Comparison of ENCODE assay signal across 1 cellular context in genomic region chr9:123268950-123269302, GRCh38.
TF ChIP-seq lines count a peak whose summit lies in the region.

No MANE protein-coding gene starts in this region.

TF ChIP-seq in HepG2, 621 proteins besides CTCF, POLR2A, EP300 and RAD21 (continued from another document and continues in another):
- TF ChIP-seq ZBTB34 (CRISPR knock-in tag; IDR thresholded peaks at IDR 0.05) (no peak), SOX13 (IDR thresholded peaks at IDR 0.05) (no peak), SOX13 (CRISPR knock-in tag; conservative IDR thresholded peaks at IDR 0.05 in 1 of 2, IDR thresholded peaks at IDR 0.05 in 1 of 2) (no peak), GPBP1L1 (CRISPR knock-in tag; IDR thresholded peaks at IDR 0.05) (no peak), KDM3A (CRISPR knock-in tag; IDR thresholded peaks at IDR 0.05; ENCODE audit: low read depth) (no peak), NAIF1 (CRISPR knock-in tag; IDR thresholded peaks at IDR 0.05; ENCODE audit: borderline replicate concordance) (peak; percentile 100), TP53 (CRISPR knock-in tag; conservative IDR thresholded peaks at IDR 0.05) (0 out of 2 replicates have a peak, but pooled peaks have one; percentile 40), ZNF879 (CRISPR knock-in tag; IDR thresholded peaks at IDR 0.05) (no peak), BATF2 (CRISPR knock-in tag; IDR thresholded peaks at IDR 0.05) (no peak), ZNF501 (CRISPR knock-in tag; IDR thresholded peaks at IDR 0.05) (no peak), NBN (conservative IDR thresholded peaks at IDR 0.05) (no peak), SAP130 (CRISPR knock-in tag; IDR thresholded peaks at IDR 0.05; ENCODE audit: low read depth) (no peak), NCOA5 (CRISPR knock-in tag; IDR thresholded peaks at IDR 0.05) (no peak), ZNF230 (CRISPR knock-in tag; IDR thresholded peaks at IDR 0.05) (no peak), SATB2 (CRISPR knock-in tag; IDR thresholded peaks at IDR 0.05) (no peak), JDP2 (CRISPR knock-in tag; IDR thresholded peaks at IDR 0.05; ENCODE audit: borderline replicate concordance) (no peak), HHEX (CRISPR knock-in tag; IDR thresholded peaks at IDR 0.05) (no peak), JUNB (CRISPR knock-in tag; IDR thresholded peaks at IDR 0.05; ENCODE audit: borderline replicate concordance) (no peak), SRSF1 (optimal IDR thresholded peaks at IDR 0.05; ENCODE audit: low read depth, low read length) (no peak), MEIS1 (CRISPR knock-in tag; IDR thresholded peaks at IDR 0.05; ENCODE audit: borderline replicate concordance) (no peak), ZNF883 (CRISPR knock-in tag; IDR thresholded peaks at IDR 0.05; ENCODE audit: not compliant biosample characterization) (peak; percentile 27), SCMH1 (CRISPR knock-in tag; IDR thresholded peaks at IDR 0.05; ENCODE audit: borderline replicate concordance) (no peak), DDIT3 (CRISPR knock-in tag; IDR thresholded peaks at IDR 0.05) (no peak), MXI1 (IDR thresholded peaks at IDR 0.05; ENCODE audit: borderline replicate concordance, low read depth, low read length) (no peak), RBM22 (optimal IDR thresholded peaks at IDR 0.05; ENCODE audit: low read length) (no peak), MIER3 (CRISPR knock-in tag; IDR thresholded peaks at IDR 0.05; ENCODE audit: borderline replicate concordance) (no peak), ZBTB21 (CRISPR knock-in tag; IDR thresholded peaks at IDR 0.05) (no peak), SPEN (CRISPR knock-in tag; IDR thresholded peaks at IDR 0.05; ENCODE audit: low read depth) (no peak; the same call in 1 of the 2 replicates), PRPF4 (IDR thresholded peaks at IDR 0.05; ENCODE audit: low read depth, low read length, poor library complexity, severe bottlenecking) (no peak), RELA (CRISPR knock-in tag; IDR thresholded peaks at IDR 0.05) (no peak), CBFB (CRISPR knock-in tag; IDR thresholded peaks at IDR 0.05) (no peak), ZNF180 (CRISPR knock-in tag; IDR thresholded peaks at IDR 0.05; ENCODE audit: borderline replicate concordance, low read depth) (no peak), ISL2 (CRISPR knock-in tag; IDR thresholded peaks at IDR 0.05) (0 out of 2 replicates have a peak, but pooled peaks have one; percentile 38), TRIM24 (CRISPR knock-in tag; IDR thresholded peaks at IDR 0.05) (no peak), NR2F1 (CRISPR knock-in tag; IDR thresholded peaks at IDR 0.05) (no peak), IKZF4 (CRISPR knock-in tag; IDR thresholded peaks at IDR 0.05; ENCODE audit: borderline replicate concordance, low read depth, not compliant biosample characterization) (no peak), ARHGAP35 (CRISPR knock-in tag; IDR thresholded peaks at IDR 0.05; ENCODE audit: borderline replicate concordance) (no peak), NFE2L1 (CRISPR knock-in tag; IDR thresholded peaks at IDR 0.05; ENCODE audit: borderline replicate concordance) (no peak), GABPB1 (CRISPR knock-in tag; IDR thresholded peaks at IDR 0.05) (no peak; the same call in 1 of the 2 replicates), ELF3 (CRISPR knock-in tag; IDR thresholded peaks at IDR 0.05) (peak; percentile 0), E2F2 (CRISPR knock-in tag; IDR thresholded peaks at IDR 0.05; ENCODE audit: borderline replicate concordance) (no peak), RFXANK (CRISPR knock-in tag; IDR thresholded peaks at IDR 0.05) (no peak), ZNF354B (CRISPR knock-in tag; IDR thresholded peaks at IDR 0.05) (no peak), CERS6 (CRISPR knock-in tag; IDR thresholded peaks at IDR 0.05) (no peak), SIN3A (IDR thresholded peaks at IDR 0.05; ENCODE audit: borderline replicate concordance, low read depth, low read length) (no peak), MAFG (CRISPR knock-in tag; IDR thresholded peaks at IDR 0.05) (no peak), THRA (CRISPR knock-in tag; IDR thresholded peaks at IDR 0.05; ENCODE audit: borderline replicate concordance) (no peak), EHMT2 (IDR thresholded peaks at IDR 0.05; ENCODE audit: borderline replicate concordance, low read depth, low read length) (no peak), ZNF766 (CRISPR knock-in tag; IDR thresholded peaks at IDR 0.05; ENCODE audit: borderline replicate concordance) (no peak), ZHX1 (CRISPR knock-in tag; IDR thresholded peaks at IDR 0.05; ENCODE audit: low read depth) (no peak), KLF12 (CRISPR knock-in tag; IDR thresholded peaks at IDR 0.05; ENCODE audit: borderline replicate concordance) (no peak), SOX5 (CRISPR knock-in tag; IDR thresholded peaks at IDR 0.05; ENCODE audit: borderline replicate concordance) (no peak), CREB3 (CRISPR knock-in tag; IDR thresholded peaks at IDR 0.05) (no peak), ZNF253 (CRISPR knock-in tag; IDR thresholded peaks at IDR 0.05; ENCODE audit: borderline replicate concordance) (no peak), FIP1L1 (IDR thresholded peaks at IDR 0.05; ENCODE audit: borderline replicate concordance, insufficient read depth, low read depth, low read length) (no peak), RFX5 (IDR thresholded peaks at IDR 0.05; ENCODE audit: low read depth, low read length) (no peak), GABPA (IDR thresholded peaks at IDR 0.05; ENCODE audit: low read depth, low read length) (no peak), GABPA (CRISPR knock-in tag; IDR thresholded peaks at IDR 0.05; ENCODE audit: low read depth) (no peak), ZNF383 (CRISPR knock-in tag; IDR thresholded peaks at IDR 0.05; ENCODE audit: borderline replicate concordance) (0 out of 2 replicates have a peak, but pooled peaks have one; percentile 40), NRL (CRISPR knock-in tag; IDR thresholded peaks at IDR 0.05; ENCODE audit: borderline replicate concordance) (0 out of 2 replicates have a peak, but pooled peaks have one; percentile 51), ZMYM2 (CRISPR knock-in tag; IDR thresholded peaks at IDR 0.05) (0 out of 2 replicates have a peak, but pooled peaks have one; percentile 31), ZNF800 (CRISPR knock-in tag; IDR thresholded peaks at IDR 0.05) (peak; percentile 71; the same call in 1 of the 2 replicates), NFIB (CRISPR knock-in tag; IDR thresholded peaks at IDR 0.05; ENCODE audit: borderline replicate concordance) (no peak), MAFF (IDR thresholded peaks at IDR 0.05; ENCODE audit: low read depth, low read length) (no peak)
